8 cellular contexts compared by ENCODE assay signal in genomic region chr11:71446942-71447688, GRCh38. TPM values are rescaled to one million over a fixed set of nuclear protein-coding genes. Genes with fewer than 3 reads are reported as not detected.
DNase-seq lines count a peak whose midpoint lies in the region; ATAC-seq and TF ChIP-seq lines count a peak whose summit lies in the region.

No MANE protein-coding gene starts in this region.

- DNase-seq in AML-193 (lab: John Stamatoyannopoulos, UW) (peak; percentile 87), HuH-7 (ENCODE audit: low spot score) (peak; percentile 81), right atrium auricular region (ENCODE audit: low spot score) (peak; percentile 74), sigmoid colon (peak; percentile 73), NCI-H1694 (lab: John Stamatoyannopoulos, UW) (no peak)

- intact Hi-C loops in sigmoid colon (cut with DNase I), result loop anchor here (5.0 kb wide), 1 partner anchor 1175 kb away; the partner anchor contains the start of gene PPFIA1

- no peak for TF ChIP-seq POLR2A in sigmoid colon (IDR thresholded peaks at IDR 0.05)

- TF ChIP-seq CTCF in right atrium auricular region (IDR thresholded peaks at IDR 0.05) (no peak), sigmoid colon (IDR thresholded peaks at IDR 0.05) (no peak)

- ATAC-seq in activated T-helper 17 cell treated with anti-CD3 and anti-CD28 coated beads, Interleukin-2, amount 50 U/mL, for 72 hours (replicated peaks), result no peak
- ATAC-seq in HG03175 (IDR thresholded peaks at IDR 0.05; ENCODE audit: unreplicated experiment), result no peak
- ATAC-seq in HG02970 (IDR thresholded peaks at IDR 0.05; ENCODE audit: low FRiP score, unreplicated experiment), result no peak

- 33 to 57% methylated on average over 9 of the region's 9 CpGs for WGBS in sigmoid colon, 2 donors

- peaks cover 44% of the 10 kb centered on the region for H3K4me1 Mint-ChIP-seq in activated T-helper 17 cell treated with anti-CD3 and anti-CD28 coated beads, Interleukin-2, amount 50 U/mL, for 72 hours

- H3K9me3 ChIP-seq in right atrium auricular region (no peaks in the 10 kb centered on the region), sigmoid colon (no peaks in the 10 kb centered on the region)

- peak overlapping the region; percentile 90 for H3K4me3 Mint-ChIP-seq in activated T-helper 17 cell treated with anti-CD3 and anti-CD28 coated beads, Interleukin-2, amount 50 U/mL, for 72 hours

- TF ChIP-seq EP300 in sigmoid colon (IDR thresholded peaks at IDR 0.05), result no peak

- peak overlapping the region; percentile 82 to 87 for H3K27ac ChIP-seq in right atrium auricular region
- peak overlapping the region; percentile 66 to 78 (median 74) for H3K27ac ChIP-seq in sigmoid colon

- peaks cover 18% of the 10 kb centered on the region for H3K36me3 ChIP-seq in right atrium auricular region
- peaks cover 0 to 14% (median 0%) of the 10 kb centered on the region in 4 donors for H3K36me3 ChIP-seq in sigmoid colon

- H3K27me3 ChIP-seq in right atrium auricular region (no peaks in the 10 kb centered on the region), sigmoid colon (no peaks in the 10 kb centered on the region)

- peaks cover 74% of the 10 kb centered on the region for H3K36me3 Mint-ChIP-seq in activated T-helper 17 cell treated with anti-CD3 and anti-CD28 coated beads, Interleukin-2, amount 50 U/mL, for 72 hours (ENCODE audit: low read depth)

- H3K4me3 ChIP-seq in right atrium auricular region (peak overlapping the region in 1 of 2 donors; percentile 63), sigmoid colon (peak overlapping the region in 2 of 4 donors; percentile 75 to 80)

- no peaks in the 10 kb centered on the region for H3K9me3 Mint-ChIP-seq in activated T-helper 17 cell treated with anti-CD3 and anti-CD28 coated beads, Interleukin-2, amount 50 U/mL, for 72 hours

- H3K4me1 ChIP-seq in right atrium auricular region, result peaks cover 0 to 25% of the 10 kb centered on the region in 2 donors
- H3K4me1 ChIP-seq in sigmoid colon, result peaks cover 0 to 32% (median 24%) of the 10 kb centered on the region in 4 donors

- no peaks in the 10 kb centered on the region for H3K27me3 Mint-ChIP-seq in activated T-helper 17 cell treated with anti-CD3 and anti-CD28 coated beads, Interleukin-2, amount 50 U/mL, for 72 hours

- peak overlapping the region; percentile 77 for H3K27ac Mint-ChIP-seq in activated T-helper 17 cell treated with anti-CD3 and anti-CD28 coated beads, Interleukin-2, amount 50 U/mL, for 72 hours

RNA-seq across cellular contexts. Expression of gene DHCR7, which starts 1.1 kb away (rescaled TPM):
- 10 to 100 TPM; 38.8 to 67.1 TPM for total RNA-seq in activated T-helper 17 cell treated with anti-CD3 and anti-CD28 coated beads, Interleukin-2, amount 50 U/mL, for 72 hours
- total RNA-seq in right atrium auricular region (10 to 100 TPM; 26.8 to 37.6 TPM), sigmoid colon (1 to 10 TPM; 4.1 to 7.5 (median 5.3) TPM)
- polyA plus RNA-seq in sigmoid colon, result 10 to 100 TPM in 1 of 3 donors, 1 to 10 TPM in 2; 2.4 to 54.2 (median 8.8) TPM

RNA-seq across cellular contexts. Expression of gene NADSYN1, which starts 5.9 kb away (rescaled TPM):
- total RNA-seq in activated T-helper 17 cell treated with anti-CD3 and anti-CD28 coated beads, Interleukin-2, amount 50 U/mL, for 72 hours, result 100 to 1,000 TPM; 108 to 152 TPM
- total RNA-seq in right atrium auricular region (10 to 100 TPM; 18.0 to 18.8 TPM), sigmoid colon (10 to 100 TPM; 24.6 to 72.0 (median 38.3) TPM)
- polyA plus RNA-seq in sigmoid colon, result 100 to 1,000 TPM in 1 of 3 donors, 10 to 100 TPM in 2; 31.8 to 136 (median 42.5) TPM
